ENCODE assay signal across 24 cellular contexts in genomic region chr2:51291762-51292370, GRCh38.
DNase-seq lines count a peak whose midpoint lies in the region; ATAC-seq, FAIRE-seq and TF ChIP-seq lines count a peak whose summit lies in the region.
"Had no signal": no experiment of that assay in that cellular context is flagged by ENCODE, and none has a peak within 500 bp of the region (broad histone marks: within the 10 kb centered on the region; RNA-seq: fewer than 3 reads in every experiment).

No MANE protein-coding gene starts in this region.

- no peak overlapping the region for H2BK15ac ChIP-seq in H9 (ENCODE audit: low read depth, low read length)
- H2BK15ac ChIP-seq in IMR-90 (ENCODE audit: low read depth, low read length), result no peak overlapping the region; the same call in 2 of the 3 replicates

- no peak overlapping the region for H2AK5ac ChIP-seq in H9 (ENCODE audit: insufficient read length, low read length)
- H2AK5ac ChIP-seq in IMR-90 (ENCODE audit: low read depth, low read length), result no peak overlapping the region

- no peak overlapping the region for H2BK5ac ChIP-seq in H9 (ENCODE audit: insufficient read length, low read length)
- peak overlapping the region; percentile 30 for H2BK5ac ChIP-seq in IMR-90 (ENCODE audit: low read depth, low read length, poor library complexity, severe bottlenecking)

- H3K56ac ChIP-seq in H9 (ENCODE audit: insufficient read length, low read depth, low read length) (no peak overlapping the region), IMR-90 (ENCODE audit: extremely low read depth, insufficient read depth, low read length) (0 out of 2 replicates have a peak overlapping the region, but pooled peaks have one; percentile 1)

- H3K4me2 ChIP-seq in H9 (ENCODE audit: insufficient read depth, insufficient read length, low read length) (peak overlapping the region; percentile 16), IMR-90 (ENCODE audit: low read depth, low read length) (peak overlapping the region; percentile 57; the same call in 1 of the 2 replicates)

- no CpG with 5 or more reads among the region's 4 CpGs for WGBS in H9 (ENCODE audit: extremely low coverage, insufficient read length, low lambda C conversion rate)
- WGBS in IMR-90 (ENCODE audit: extremely low coverage in 2 of 2, insufficient read length in 1 of 2), 2 experiments, result no CpG with 5 or more reads among the region's 4 CpGs
- WGBS in endodermal cell (ENCODE audit: insufficient coverage in 1 of 2, insufficient read length in 1 of 2), 2 experiments, result 43 to 51% methylated on average over 1 to 3 of the region's 4 CpGs

- TF ChIP-seq POLR2A in IMR-90 (IDR thresholded peaks at IDR 0.05; ENCODE audit: low read depth, low read length), result no peak

- no peak overlapping the region for H3K4me3 ChIP-seq in IMR-90 (ENCODE audit: insufficient read depth, low read depth, low read length)
- H3K4me3 ChIP-seq in endodermal cell (ENCODE audit: low read length), result no peak overlapping the region
- H3K4me3 ChIP-seq in kidney (ENCODE audit: low read length in 2 of 2), result no peak overlapping the region
- H3K4me3 ChIP-seq: GM12878 had no signal

- H2BK120ac ChIP-seq in H9 (ENCODE audit: low read depth, low read length, poor library complexity, severe bottlenecking) (no peak overlapping the region), IMR-90 (ENCODE audit: low read depth, low read length) (peak overlapping the region; percentile 56; the same call in 1 of the 2 replicates)

- H4K91ac ChIP-seq in H9 (ENCODE audit: insufficient read length, low read depth, low read length), result no peak overlapping the region
- H4K91ac ChIP-seq in IMR-90 (ENCODE audit: insufficient read depth, low read depth, low read length), result no peak overlapping the region

- no peak for FAIRE-seq in kidney (lab: Jason Lieb, UNC)
- FAIRE-seq: GM12878, GM19239, H54 had no signal

- intact Hi-C loops in IMR-90 (cut with micrococcal nuclease), result no loop called here
- intact Hi-C loops in activated CD4-positive, alpha-beta memory T cell treated with anti-CD3 and anti-CD28 coated beads for 36 hours (cut with micrococcal nuclease), result no loop called here
- intact Hi-C loops in kidney (cut with DNase I), result no loop called here

- CTCF ChIA-PET in IMR-90 (lab: Yijun Ruan, JAX), result no interaction called here
- CTCF ChIA-PET in activated CD4-positive, alpha-beta memory T cell treated with anti-CD3 and anti-CD28 coated beads for 36 hours (lab: Charles Lee), result no interaction called here

- H3K27ac ChIP-seq in H9 (ENCODE audit: insufficient read length, low read depth, low read length), result peak overlapping the region; percentile 29
- H3K27ac ChIP-seq in IMR-90 (ENCODE audit: insufficient read depth, low read length), result no peak overlapping the region
- no peak overlapping the region for H3K27ac ChIP-seq in endodermal cell (ENCODE audit: low read depth, low read length)
- H3K27ac ChIP-seq in kidney (ENCODE audit: low read depth in 2 of 2, low read length in 2 of 2), result no peak overlapping the region
- H3K27ac ChIP-seq: HL-60 had no signal

- H3K27me3 Mint-ChIP-seq in H9 (ENCODE audit: low read depth) (no peaks in the 10 kb centered on the region), endodermal cell (ENCODE audit: insufficient read depth) (no peaks in the 10 kb centered on the region), neural crest cell (ENCODE audit: low read depth) (no peaks in the 10 kb centered on the region)
- no peaks in the 10 kb centered on the region for H3K27me3 Mint-ChIP-seq in activated CD4-positive, alpha-beta memory T cell treated with anti-CD3 and anti-CD28 coated beads for 36 hours
- H3K27me3 Mint-ChIP-seq: CD4-positive, CD25-positive, alpha-beta regulatory T cell; CD8-positive, alpha-beta memory T cell had no signal

- DNase-seq in H9 (no peak), IMR-90 (no peak), endodermal cell (no peak), neural crest cell (ENCODE audit: low read depth, low spot score) (no peak), SKM-1 treated with dmso at 0.1 percent for 144 hours (lab: John Stamatoyannopoulos, UW; ENCODE audit: unreplicated experiment) (no peak), kidney (no peak), T-helper 9 cell (no peak)
- no peak for DNase-seq in activated CD4-positive, alpha-beta memory T cell treated with anti-CD3 and anti-CD28 coated beads for 36 hours
- DNase-seq: ACHN; BE2C; C1 segment of cervical spinal cord; CD4-positive, CD25-positive, alpha-beta regulatory T cell; CD8-positive, alpha-beta memory T cell; COR-L47; DMS 273 treated with DMSO at 0.1 percent for 48 hours; DMS53; DND-41; EL; HFFc6 had no signal

- H3K4ac ChIP-seq in H9 (ENCODE audit: low read depth, low read length) (no peak overlapping the region), IMR-90 (ENCODE audit: low read depth, low read length) (peak overlapping the region; percentile 18; the same call in 1 of the 2 replicates)

- H3K27me3 ChIP-seq in H9 (ENCODE audit: insufficient read depth, low read length), result no peaks in the 10 kb centered on the region
- H3K27me3 ChIP-seq in IMR-90 (ENCODE audit: control insufficient read depth, insufficient read depth, low read length), result no peaks in the 10 kb centered on the region
- no peaks in the 10 kb centered on the region for H3K27me3 ChIP-seq in endodermal cell (ENCODE audit: control insufficient read depth, insufficient read depth, low read length, poor library complexity, severe bottlenecking)
- H3K27me3 ChIP-seq: BE2C had no signal

- no peak overlapping the region for H2AFZ ChIP-seq in H9 (ENCODE audit: low read length)
- no peak overlapping the region for H2AFZ ChIP-seq in IMR-90 (replicated peaks; ENCODE audit: low read length, poor library complexity)

- H3K23me2 ChIP-seq in H9 (ENCODE audit: insufficient read length, low read depth, low read length, poor library complexity, severe bottlenecking), result no peaks in the 10 kb centered on the region

- H4K5ac ChIP-seq in H9 (ENCODE audit: insufficient read length, low read depth, low read length) (no peak overlapping the region), IMR-90 (ENCODE audit: low read depth, low read length) (no peak overlapping the region)

- no peaks in the 10 kb centered on the region; the same call in 1 of the 2 replicates for H3K4me1 ChIP-seq in H9 (ENCODE audit: insufficient read depth, low read length)
- H3K4me1 ChIP-seq in IMR-90 (ENCODE audit: control insufficient read depth, insufficient read depth, low read length), result no peaks in the 10 kb centered on the region
- H3K4me1 ChIP-seq in endodermal cell (ENCODE audit: control insufficient read depth, insufficient read depth, low read length), result no peaks in the 10 kb centered on the region
- no peaks in the 10 kb centered on the region for H3K4me1 ChIP-seq in kidney (ENCODE audit: control insufficient read depth in 1 of 2, insufficient read depth in 1 of 2, low read depth in 1 of 2, low read length in 2 of 2)
- H3K4me1 ChIP-seq: BE2C had no signal

- no peaks in the 10 kb centered on the region for H3K9me1 ChIP-seq in IMR-90 (ENCODE audit: insufficient read depth, low read length)

- H2BK20ac ChIP-seq in H9 (ENCODE audit: low read depth, low read length, poor library complexity, severe bottlenecking) (no peak overlapping the region), IMR-90 (ENCODE audit: low read depth, low read length) (no peak overlapping the region; the same call in 1 of the 2 replicates)

- in situ Hi-C loops in IMR-90 (cut with MboI; ENCODE audit: low sequenced_read_pairs), result no loop called here

- H2BK12ac ChIP-seq in H9 (ENCODE audit: insufficient read length, low read depth, low read length), result no peak overlapping the region

- peaks cover 31% of the 10 kb centered on the region in 2 experiments for H3K4me1 Mint-ChIP-seq in H9
- peaks cover 5% of the 10 kb centered on the region for H3K4me1 Mint-ChIP-seq in endodermal cell
- no peaks in the 10 kb centered on the region for H3K4me1 Mint-ChIP-seq in neural crest cell
- H3K4me1 Mint-ChIP-seq in activated CD4-positive, alpha-beta memory T cell treated with anti-CD3 and anti-CD28 coated beads for 36 hours (ENCODE audit: low read depth), result no peaks in the 10 kb centered on the region
- H3K4me1 Mint-ChIP-seq: CD4-positive, CD25-positive, alpha-beta regulatory T cell; CD8-positive, alpha-beta memory T cell had no signal

- H3K4me3 Mint-ChIP-seq in H9 (no peak overlapping the region; a peak in 1 of 5 replicates), endodermal cell (no peak overlapping the region), neural crest cell (no peak overlapping the region)
- no peak overlapping the region for H3K4me3 Mint-ChIP-seq in activated CD4-positive, alpha-beta memory T cell treated with anti-CD3 and anti-CD28 coated beads for 36 hours
- H3K4me3 Mint-ChIP-seq: CD4-positive, CD25-positive, alpha-beta regulatory T cell; CD8-positive, alpha-beta memory T cell; HFFc6 had no signal

- H4K8ac ChIP-seq in H9 (replicated peaks; ENCODE audit: insufficient read length, low read depth, low read length) (no peak overlapping the region), IMR-90 (ENCODE audit: low read depth in 2 of 2, low read length in 2 of 2) (peak overlapping the region in 1 of 2 experiments; percentile 22; a peak in 1 of 4 replicates)

- H2AK9ac ChIP-seq in IMR-90 (replicated peaks; ENCODE audit: low read depth, low read length, poor library complexity), result no peak overlapping the region

- no peaks in the 10 kb centered on the region for H3K79me2 ChIP-seq in H9 (ENCODE audit: insufficient read depth, low read length)

- H4K20me1 ChIP-seq in H9 (ENCODE audit: control insufficient read depth, insufficient read depth, insufficient read length) (no peaks in the 10 kb centered on the region), IMR-90 (ENCODE audit: insufficient read depth, low read length) (no peaks in the 10 kb centered on the region)

- H3K14ac ChIP-seq in H9 (ENCODE audit: insufficient read depth, low read length) (no peak overlapping the region), IMR-90 (replicated peaks; ENCODE audit: low read depth, low read length) (0 out of 2 replicates have a peak overlapping the region, but pooled peaks have one; percentile 53)

- H3K9ac ChIP-seq in H9 (ENCODE audit: extremely low read depth, insufficient read length, low read length), result no peak overlapping the region
- H3K9ac ChIP-seq in IMR-90 (ENCODE audit: low read depth, low read length), result no peak overlapping the region
- H3K9ac ChIP-seq in endodermal cell (ENCODE audit: extremely low read depth, low read length, poor library complexity, severe bottlenecking), result no peak overlapping the region
- no peak overlapping the region for H3K9ac ChIP-seq in kidney (ENCODE audit: low read length in 2 of 2)

- no peaks in the 10 kb centered on the region for H3K36me3 ChIP-seq in IMR-90 (ENCODE audit: control insufficient read depth, insufficient read depth, low read length)
- H3K36me3 ChIP-seq in endodermal cell (ENCODE audit: control insufficient read depth, insufficient read depth, low read length), result no peaks in the 10 kb centered on the region
- no peaks in the 10 kb centered on the region for H3K36me3 ChIP-seq in kidney (ENCODE audit: control insufficient read depth in 1 of 2, insufficient read depth in 2 of 2, low read length in 2 of 2)
- H3K36me3 ChIP-seq: BE2C had no signal

- H3K9me3 Mint-ChIP-seq in H9 (no peaks in the 10 kb centered on the region; a peak in 1 of 5 replicates), endodermal cell (no peaks in the 10 kb centered on the region), neural crest cell (no peaks in the 10 kb centered on the region)
- H3K9me3 Mint-ChIP-seq in activated CD4-positive, alpha-beta memory T cell treated with anti-CD3 and anti-CD28 coated beads for 36 hours, result peaks cover 13% of the 10 kb centered on the region

- no peak for TF ChIP-seq RAD21 in IMR-90 (IDR thresholded peaks at IDR 0.05; ENCODE audit: low read length)

- H3K9me3 ChIP-seq in H9 (ENCODE audit: control insufficient read depth, low read depth, low read length) (no peaks in the 10 kb centered on the region), IMR-90 (ENCODE audit: control insufficient read depth, insufficient read depth, low read length) (no peaks in the 10 kb centered on the region), endodermal cell (ENCODE audit: control insufficient read depth, low read length) (no peaks in the 10 kb centered on the region), kidney (ENCODE audit: control insufficient read depth in 1 of 2, low read length in 2 of 2) (no peaks in the 10 kb centered on the region)
- H3K9me3 ChIP-seq: BE2C had no signal

- peaks cover 0 to 8% (median 4%) of the 10 kb centered on the region in 3 experiments; a peak in 2 of 7 replicates for H3K36me3 Mint-ChIP-seq in H9 (ENCODE audit: insufficient read depth in 1 of 3, low read depth in 3 of 3)
- no peaks in the 10 kb centered on the region for H3K36me3 Mint-ChIP-seq in endodermal cell (ENCODE audit: low read depth)
- no peaks in the 10 kb centered on the region for H3K36me3 Mint-ChIP-seq in neural crest cell (ENCODE audit: low read depth)
- no peaks in the 10 kb centered on the region for H3K36me3 Mint-ChIP-seq in activated CD4-positive, alpha-beta memory T cell treated with anti-CD3 and anti-CD28 coated beads for 36 hours
- H3K36me3 Mint-ChIP-seq: CD4-positive, CD25-positive, alpha-beta regulatory T cell; CD8-positive, alpha-beta memory T cell had no signal

- H3K18ac ChIP-seq in H9 (ENCODE audit: insufficient read length, low read depth, low read length), result no peak overlapping the region
- peak overlapping the region; percentile 31; the same call in 1 of the 2 replicates for H3K18ac ChIP-seq in IMR-90 (ENCODE audit: low read depth, low read length)

- H3T11ph ChIP-seq in H9 (ENCODE audit: low read length), result no peak overlapping the region

- ATAC-seq in IMR-90 (ENCODE audit: low read depth), result no peak
- ATAC-seq: GM12878, HCT116 had no signal

- POLR2A ChIA-PET in IMR-90 (lab: Charles Lee; ENCODE audit: unreplicated experiment), result no interaction called here
- POLR2A ChIA-PET in activated CD4-positive, alpha-beta memory T cell treated with anti-CD3 and anti-CD28 coated beads for 36 hours (lab: Charles Lee), result no interaction called here

- no peak for TF ChIP-seq CTCF in H9 (conservative IDR thresholded peaks at IDR 0.05)
- TF ChIP-seq CTCF in IMR-90 (conservative IDR thresholded peaks at IDR 0.05; ENCODE audit: low read depth, low read length), result no peak
- TF ChIP-seq CTCF in endodermal cell (conservative IDR thresholded peaks at IDR 0.05), result no peak
- no peak for TF ChIP-seq CTCF in neural crest cell (conservative IDR thresholded peaks at IDR 0.05)
- TF ChIP-seq CTCF in kidney (IDR thresholded peaks at IDR 0.05; ENCODE audit: borderline replicate concordance, extremely low read depth, insufficient read depth), result no peak

- no TSS peak for BruUV-seq in IMR-90 (replicated peaks; lab: Mats Ljungman, UMichigan)

- peak overlapping the region; percentile 11 to 92 (median 37); a peak in 6 of 7 replicates for H3K27ac Mint-ChIP-seq in H9
- H3K27ac Mint-ChIP-seq in endodermal cell, result peak overlapping the region; percentile 18
- H3K27ac Mint-ChIP-seq in neural crest cell (ENCODE audit: unreplicated experiment), result peak overlapping the region; percentile 9
- H3K27ac Mint-ChIP-seq in activated CD4-positive, alpha-beta memory T cell treated with anti-CD3 and anti-CD28 coated beads for 36 hours, result no peak overlapping the region
- H3K27ac Mint-ChIP-seq: CD4-positive, CD25-positive, alpha-beta regulatory T cell; CD8-positive, alpha-beta memory T cell; HFFc6 had no signal

- H3K79me1 ChIP-seq in H9 (ENCODE audit: insufficient read depth, low read depth, low read length, poor library complexity, severe bottlenecking) (no peaks in the 10 kb centered on the region), IMR-90 (ENCODE audit: low read depth in 1 of 2, low read length in 2 of 2) (no peaks in the 10 kb centered on the region)

- dilution Hi-C loops in IMR-90 (cut with HindIII; ENCODE audit: low sequenced_read_pairs, unreplicated experiment), result no loop called here

- H3K23ac ChIP-seq in H9 (ENCODE audit: insufficient read length, low read depth, low read length), result no peak overlapping the region
- peak overlapping the region; percentile 61; the same call in 1 of the 2 replicates for H3K23ac ChIP-seq in IMR-90 (ENCODE audit: low read depth, low read length)
